In the genomic region with DNA sequence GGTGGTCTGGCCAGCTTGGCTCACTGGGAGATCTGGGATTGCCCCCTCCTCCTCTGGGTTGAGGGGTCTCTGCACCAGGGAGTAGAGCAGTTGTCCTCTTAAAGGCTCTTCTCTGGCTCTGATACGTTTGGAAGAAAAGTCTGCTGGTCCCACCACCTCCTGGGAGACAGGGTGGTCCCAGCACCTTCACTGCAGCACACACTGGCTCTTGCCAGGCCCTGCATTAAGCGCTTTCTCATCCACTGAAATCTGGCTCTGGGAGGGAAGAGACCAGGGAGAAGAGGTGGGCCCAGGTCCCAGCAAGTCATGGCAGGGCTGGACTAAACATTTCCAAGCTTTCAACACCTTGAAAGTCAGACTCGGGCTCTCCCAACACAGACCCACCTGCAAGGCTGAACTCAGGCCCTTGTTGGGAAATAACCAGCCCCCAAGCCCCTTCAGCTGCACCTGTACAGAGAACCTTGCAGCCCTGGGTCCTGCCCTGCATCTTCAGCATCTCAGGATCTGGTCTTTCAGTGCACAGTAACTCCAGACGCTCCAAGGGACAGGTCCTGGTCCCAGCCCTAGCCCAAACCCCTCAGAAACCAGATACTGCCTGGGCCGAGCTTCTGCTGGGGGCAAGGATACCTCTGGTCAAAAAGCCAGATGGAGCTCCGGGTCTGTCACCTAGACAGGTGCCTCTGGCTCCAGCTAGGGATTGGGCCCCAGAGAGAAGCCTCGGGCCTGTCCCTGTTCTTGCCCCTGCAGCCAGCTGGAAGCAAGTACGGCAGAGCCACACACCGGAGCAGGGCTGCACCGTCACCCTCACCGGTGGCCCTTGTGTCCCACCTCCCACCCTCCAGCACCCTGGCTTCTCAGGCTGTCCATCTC, we compare ENCODE assay signal across 2 cellular contexts.
TF ChIP-seq lines count a peak whose summit lies in the region.

No MANE protein-coding gene starts in this region.

TF ChIP-seq in WTC11, 78 proteins besides CTCF, POLR2A, EP300 and RAD21 (continued from another document):
- TF ChIP-seq, protein P1, sequence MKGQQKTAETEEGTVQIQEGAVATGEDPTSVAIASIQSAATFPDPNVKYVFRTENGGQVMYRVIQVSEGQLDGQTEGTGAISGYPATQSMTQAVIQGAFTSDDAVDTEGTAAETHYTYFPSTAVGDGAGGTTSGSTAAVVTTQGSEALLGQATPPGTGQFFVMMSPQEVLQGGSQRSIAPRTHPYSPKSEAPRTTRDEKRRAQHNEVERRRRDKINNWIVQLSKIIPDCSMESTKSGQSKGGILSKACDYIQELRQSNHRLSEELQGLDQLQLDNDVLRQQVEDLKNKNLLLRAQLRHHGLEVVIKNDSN (CRISPR knock-in tag; IDR thresholded peaks at IDR 0.05): no peak
- TF ChIP-seq RELA (CRISPR knock-in tag; IDR thresholded peaks at IDR 0.05; ENCODE audit: borderline replicate concordance): no peak
- TF ChIP-seq, protein P2, sequence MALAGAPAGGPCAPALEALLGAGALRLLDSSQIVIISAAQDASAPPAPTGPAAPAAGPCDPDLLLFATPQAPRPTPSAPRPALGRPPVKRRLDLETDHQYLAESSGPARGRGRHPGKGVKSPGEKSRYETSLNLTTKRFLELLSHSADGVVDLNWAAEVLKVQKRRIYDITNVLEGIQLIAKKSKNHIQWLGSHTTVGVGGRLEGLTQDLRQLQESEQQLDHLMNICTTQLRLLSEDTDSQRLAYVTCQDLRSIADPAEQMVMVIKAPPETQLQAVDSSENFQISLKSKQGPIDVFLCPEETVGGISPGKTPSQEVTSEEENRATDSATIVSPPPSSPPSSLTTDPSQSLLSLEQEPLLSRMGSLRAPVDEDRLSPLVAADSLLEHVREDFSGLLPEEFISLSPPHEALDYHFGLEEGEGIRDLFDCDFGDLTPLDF (CRISPR knock-in tag; IDR thresholded peaks at IDR 0.05): no peak
- no peak for TF ChIP-seq SMAD4 (CRISPR knock-in tag; IDR thresholded peaks at IDR 0.05)
- no peak for TF ChIP-seq ZNF219 (CRISPR knock-in tag; IDR thresholded peaks at IDR 0.05; ENCODE audit: borderline replicate concordance)
- TF ChIP-seq ESRRA (CRISPR knock-in tag; IDR thresholded peaks at IDR 0.05; ENCODE audit: borderline replicate concordance): no peak
- TF ChIP-seq ZNF416 (CRISPR knock-in tag; IDR thresholded peaks at IDR 0.05): no peak
- TF ChIP-seq FOXK1 (CRISPR knock-in tag; IDR thresholded peaks at IDR 0.05): no peak
- TF ChIP-seq NR2C2 (CRISPR knock-in tag; IDR thresholded peaks at IDR 0.05): no peak
- TF ChIP-seq, protein P3, sequence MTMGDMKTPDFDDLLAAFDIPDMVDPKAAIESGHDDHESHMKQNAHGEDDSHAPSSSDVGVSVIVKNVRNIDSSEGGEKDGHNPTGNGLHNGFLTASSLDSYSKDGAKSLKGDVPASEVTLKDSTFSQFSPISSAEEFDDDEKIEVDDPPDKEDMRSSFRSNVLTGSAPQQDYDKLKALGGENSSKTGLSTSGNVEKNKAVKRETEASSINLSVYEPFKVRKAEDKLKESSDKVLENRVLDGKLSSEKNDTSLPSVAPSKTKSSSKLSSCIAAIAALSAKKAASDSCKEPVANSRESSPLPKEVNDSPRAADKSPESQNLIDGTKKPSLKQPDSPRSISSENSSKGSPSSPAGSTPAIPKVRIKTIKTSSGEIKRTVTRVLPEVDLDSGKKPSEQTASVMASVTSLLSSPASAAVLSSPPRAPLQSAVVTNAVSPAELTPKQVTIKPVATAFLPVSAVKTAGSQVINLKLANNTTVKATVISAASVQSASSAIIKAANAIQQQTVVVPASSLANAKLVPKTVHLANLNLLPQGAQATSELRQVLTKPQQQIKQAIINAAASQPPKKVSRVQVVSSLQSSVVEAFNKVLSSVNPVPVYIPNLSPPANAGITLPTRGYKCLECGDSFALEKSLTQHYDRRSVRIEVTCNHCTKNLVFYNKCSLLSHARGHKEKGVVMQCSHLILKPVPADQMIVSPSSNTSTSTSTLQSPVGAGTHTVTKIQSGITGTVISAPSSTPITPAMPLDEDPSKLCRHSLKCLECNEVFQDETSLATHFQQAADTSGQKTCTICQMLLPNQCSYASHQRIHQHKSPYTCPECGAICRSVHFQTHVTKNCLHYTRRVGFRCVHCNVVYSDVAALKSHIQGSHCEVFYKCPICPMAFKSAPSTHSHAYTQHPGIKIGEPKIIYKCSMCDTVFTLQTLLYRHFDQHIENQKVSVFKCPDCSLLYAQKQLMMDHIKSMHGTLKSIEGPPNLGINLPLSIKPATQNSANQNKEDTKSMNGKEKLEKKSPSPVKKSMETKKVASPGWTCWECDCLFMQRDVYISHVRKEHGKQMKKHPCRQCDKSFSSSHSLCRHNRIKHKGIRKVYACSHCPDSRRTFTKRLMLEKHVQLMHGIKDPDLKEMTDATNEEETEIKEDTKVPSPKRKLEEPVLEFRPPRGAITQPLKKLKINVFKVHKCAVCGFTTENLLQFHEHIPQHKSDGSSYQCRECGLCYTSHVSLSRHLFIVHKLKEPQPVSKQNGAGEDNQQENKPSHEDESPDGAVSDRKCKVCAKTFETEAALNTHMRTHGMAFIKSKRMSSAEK (CRISPR knock-in tag; IDR thresholded peaks at IDR 0.05; ENCODE audit: borderline replicate concordance): no peak
- no peak for TF ChIP-seq CREB1 (CRISPR knock-in tag; IDR thresholded peaks at IDR 0.05)

TF ChIP-seq in liver, 16 proteins besides CTCF, POLR2A, EP300 and RAD21 (continued from another document):
- TF ChIP-seq FOXA1 (IDR thresholded peaks at IDR 0.05): no peak
- TF ChIP-seq HNF4A (conservative IDR thresholded peaks at IDR 0.05): no peak
- no peak for TF ChIP-seq RXRA (IDR thresholded peaks at IDR 0.05)
- TF ChIP-seq, protein P4, sequence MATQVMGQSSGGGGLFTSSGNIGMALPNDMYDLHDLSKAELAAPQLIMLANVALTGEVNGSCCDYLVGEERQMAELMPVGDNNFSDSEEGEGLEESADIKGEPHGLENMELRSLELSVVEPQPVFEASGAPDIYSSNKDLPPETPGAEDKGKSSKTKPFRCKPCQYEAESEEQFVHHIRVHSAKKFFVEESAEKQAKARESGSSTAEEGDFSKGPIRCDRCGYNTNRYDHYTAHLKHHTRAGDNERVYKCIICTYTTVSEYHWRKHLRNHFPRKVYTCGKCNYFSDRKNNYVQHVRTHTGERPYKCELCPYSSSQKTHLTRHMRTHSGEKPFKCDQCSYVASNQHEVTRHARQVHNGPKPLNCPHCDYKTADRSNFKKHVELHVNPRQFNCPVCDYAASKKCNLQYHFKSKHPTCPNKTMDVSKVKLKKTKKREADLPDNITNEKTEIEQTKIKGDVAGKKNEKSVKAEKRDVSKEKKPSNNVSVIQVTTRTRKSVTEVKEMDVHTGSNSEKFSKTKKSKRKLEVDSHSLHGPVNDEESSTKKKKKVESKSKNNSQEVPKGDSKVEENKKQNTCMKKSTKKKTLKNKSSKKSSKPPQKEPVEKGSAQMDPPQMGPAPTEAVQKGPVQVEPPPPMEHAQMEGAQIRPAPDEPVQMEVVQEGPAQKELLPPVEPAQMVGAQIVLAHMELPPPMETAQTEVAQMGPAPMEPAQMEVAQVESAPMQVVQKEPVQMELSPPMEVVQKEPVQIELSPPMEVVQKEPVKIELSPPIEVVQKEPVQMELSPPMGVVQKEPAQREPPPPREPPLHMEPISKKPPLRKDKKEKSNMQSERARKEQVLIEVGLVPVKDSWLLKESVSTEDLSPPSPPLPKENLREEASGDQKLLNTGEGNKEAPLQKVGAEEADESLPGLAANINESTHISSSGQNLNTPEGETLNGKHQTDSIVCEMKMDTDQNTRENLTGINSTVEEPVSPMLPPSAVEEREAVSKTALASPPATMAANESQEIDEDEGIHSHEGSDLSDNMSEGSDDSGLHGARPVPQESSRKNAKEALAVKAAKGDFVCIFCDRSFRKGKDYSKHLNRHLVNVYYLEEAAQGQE (IDR thresholded peaks at IDR 0.05): no peak
TF ChIP-seq in liver: peak in this region for 0.
